ENCODE assay signal across 5 cellular contexts in genomic region chr17:13694934-13695333, GRCh38.
"Had no signal": no experiment of that assay in that cellular context is flagged by ENCODE, and none has a peak within 500 bp of the region (broad histone marks: within the 10 kb centered on the region; RNA-seq: fewer than 3 reads in every experiment).

No MANE protein-coding gene starts in this region.

- DNase-seq: IMR-90, KBM-7, KG1 had no signal

- H3K27ac ChIP-seq: HL-60 had no signal

- H3K4me3 ChIP-seq: K562 had no signal
